18 cellular contexts compared by ENCODE assay signal in the genomic region with DNA sequence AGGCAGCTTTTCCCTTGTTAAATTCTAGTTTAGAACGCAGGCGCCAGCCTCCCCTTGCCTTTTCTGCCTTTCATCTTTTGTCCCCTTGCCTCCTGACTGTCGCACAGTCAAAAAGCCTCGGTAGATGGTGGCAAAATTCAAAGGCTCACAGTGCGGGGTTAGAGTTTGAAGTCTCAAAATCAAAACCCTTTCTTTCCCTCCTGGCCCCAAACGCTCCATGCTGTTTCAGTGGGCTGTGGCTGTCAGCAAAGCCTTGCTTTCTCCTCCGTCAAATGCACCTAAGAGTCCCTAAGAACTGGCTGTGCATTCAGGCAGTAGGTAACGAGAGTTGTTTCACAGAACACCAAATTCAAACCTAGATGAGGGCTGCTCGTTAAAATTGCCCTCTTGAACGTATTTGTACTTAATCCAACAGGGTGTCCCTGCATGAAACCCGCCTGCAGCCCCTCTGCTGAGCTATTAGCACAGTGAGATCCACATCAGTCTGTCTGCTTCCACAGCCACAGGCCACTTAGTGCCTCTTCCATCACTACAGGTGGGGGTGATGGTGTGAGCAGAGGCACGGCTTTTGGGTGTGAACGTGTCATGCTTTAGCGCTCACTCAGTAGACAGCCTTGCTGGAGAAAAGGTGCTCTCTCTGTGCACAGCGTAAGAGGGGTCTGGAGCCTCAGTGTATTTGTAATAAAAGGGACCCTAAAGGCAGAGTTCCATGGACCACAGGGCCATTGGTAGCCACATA.
DNase-seq lines count a peak whose midpoint lies in the region; ATAC-seq and TF ChIP-seq lines count a peak whose summit lies in the region.
"Had no signal": no experiment of that assay in that cellular context is flagged by ENCODE, and none has a peak within 500 bp of the region (broad histone marks: within the 10 kb centered on the region; RNA-seq: fewer than 3 reads in every experiment).

No MANE protein-coding gene starts in this region.

- H2AFZ ChIP-seq in neural cell (ENCODE audit: low read depth, low read length): peak overlapping the region; percentile 10

- ATAC-seq in activated T-cell treated with anti-CD3 and anti-CD28 coated beads, Interleukin-2, amount 50 U/mL, for 72 hours (replicated peaks in 1 of 2): no peak
- ATAC-seq: A549, GM12878 had no signal

- intact Hi-C loops in dendritic cell treated with granulocyte-macrophage colony-stimulating factor and Interleukin-4, amounts not matched to agents 40 ng/mL and 50 ng/mL, for 4 days (cut with micrococcal nuclease): loop anchor here (5.0 to 10.0 kb wide), 2 partner anchors 35 to 72 kb away; no protein-coding TSS in a partner anchor
- intact Hi-C loops in vagina (cut with DNase I): no loop called here

- H4K20me1 ChIP-seq in neural cell (ENCODE audit: insufficient read depth): no peaks in the 10 kb centered on the region

- H3K27ac ChIP-seq in neural cell (ENCODE audit: low read length) (peak overlapping the region; percentile 79), vagina (no peak overlapping the region)
- H3K27ac ChIP-seq: A549, HL-60, RWPE1 had no signal

- peak overlapping the region; percentile 44 for H3K27ac Mint-ChIP-seq in activated T-cell treated with anti-CD3 and anti-CD28 coated beads, Interleukin-2, amount 50 U/mL, for 72 hours
- H3K27ac Mint-ChIP-seq in dendritic cell treated with granulocyte-macrophage colony-stimulating factor and Interleukin-4, amounts not matched to agents 40 ng/mL and 50 ng/mL, for 4 days: peak overlapping the region; percentile 20

- H3F3A ChIP-seq in neural cell (ENCODE audit: insufficient read depth, low read length, poor library complexity, severe bottlenecking): peaks cover 5% of the 10 kb centered on the region

- TF ChIP-seq EP300 in neural cell (conservative IDR thresholded peaks at IDR 0.05; ENCODE audit: poor library complexity, severe bottlenecking): no peak

- peaks cover 0 to 1% of the 10 kb centered on the region in 2 donors for H3K36me3 Mint-ChIP-seq in activated T-cell treated with anti-CD3 and anti-CD28 coated beads, Interleukin-2, amount 50 U/mL, for 72 hours (ENCODE audit: insufficient read depth in 2 of 2)
- H3K36me3 Mint-ChIP-seq in dendritic cell treated with granulocyte-macrophage colony-stimulating factor and Interleukin-4, amounts not matched to agents 40 ng/mL and 50 ng/mL, for 4 days (ENCODE audit: low read depth): no peaks in the 10 kb centered on the region

- no peaks in the 10 kb centered on the region for H3K9me3 ChIP-seq in neural cell (ENCODE audit: low read length)
- no peaks in the 10 kb centered on the region for H3K9me3 ChIP-seq in vagina
- H3K9me3 ChIP-seq: A549, HAP-1 had no signal

- TF ChIP-seq CTCF in neural cell (IDR thresholded peaks at IDR 0.05; ENCODE audit: poor library complexity, severe bottlenecking) (no peak), vagina (IDR thresholded peaks at IDR 0.05) (no peak)

- TF ChIP-seq POLR2A in vagina (IDR thresholded peaks at IDR 0.05): no peak

- H3K4me3 Mint-ChIP-seq in activated T-cell treated with anti-CD3 and anti-CD28 coated beads, Interleukin-2, amount 50 U/mL, for 72 hours: no peak overlapping the region
- no peak overlapping the region for H3K4me3 Mint-ChIP-seq in dendritic cell treated with granulocyte-macrophage colony-stimulating factor and Interleukin-4, amounts not matched to agents 40 ng/mL and 50 ng/mL, for 4 days

- no peaks in the 10 kb centered on the region for H3K27me3 Mint-ChIP-seq in activated T-cell treated with anti-CD3 and anti-CD28 coated beads, Interleukin-2, amount 50 U/mL, for 72 hours (ENCODE audit: low read depth)
- H3K27me3 Mint-ChIP-seq in dendritic cell treated with granulocyte-macrophage colony-stimulating factor and Interleukin-4, amounts not matched to agents 40 ng/mL and 50 ng/mL, for 4 days: peaks cover 24% of the 10 kb centered on the region

- no peaks in the 10 kb centered on the region for H3K27me3 ChIP-seq in neural cell (ENCODE audit: insufficient read depth, low read depth, low read length)
- H3K27me3 ChIP-seq in vagina: no peaks in the 10 kb centered on the region

- H3K9me2 ChIP-seq in neural cell (ENCODE audit: insufficient read depth, low read length): no peaks in the 10 kb centered on the region

- peak overlapping the region; percentile 32 for H3K4me2 ChIP-seq in neural cell (ENCODE audit: low read length)
- H3K4me2 ChIP-seq: A549 had no signal

- H3K4me1 ChIP-seq in vagina: no peaks in the 10 kb centered on the region
- H3K4me1 ChIP-seq: A549 had no signal

- TF ChIP-seq RAD21 in neural cell (conservative IDR thresholded peaks at IDR 0.05): no peak

- H3K36me3 ChIP-seq in neural cell (ENCODE audit: insufficient read depth, low read length): no peaks in the 10 kb centered on the region
- no peaks in the 10 kb centered on the region for H3K36me3 ChIP-seq in vagina
- H3K36me3 ChIP-seq: HAP-1 had no signal

- H3K4me3 ChIP-seq in neural cell (ENCODE audit: low read length) (peak overlapping the region; percentile 50), vagina (no peak overlapping the region)
- H3K4me3 ChIP-seq: A549, GM12878, HAP-1 had no signal

- peak overlapping the region; percentile 61 for H3K9ac ChIP-seq in neural cell (ENCODE audit: low read length)

- H3K4me1 Mint-ChIP-seq in activated T-cell treated with anti-CD3 and anti-CD28 coated beads, Interleukin-2, amount 50 U/mL, for 72 hours (ENCODE audit: low read depth): peaks cover 30% of the 10 kb centered on the region
- H3K4me1 Mint-ChIP-seq in dendritic cell treated with granulocyte-macrophage colony-stimulating factor and Interleukin-4, amounts not matched to agents 40 ng/mL and 50 ng/mL, for 4 days (ENCODE audit: low read depth): peaks cover 37% of the 10 kb centered on the region

- no peaks in the 10 kb centered on the region for H3K79me2 ChIP-seq in neural cell (replicated peaks; ENCODE audit: insufficient read depth, low read length)

- no peaks in the 10 kb centered on the region for H3K9me3 Mint-ChIP-seq in activated T-cell treated with anti-CD3 and anti-CD28 coated beads, Interleukin-2, amount 50 U/mL, for 72 hours
- no peaks in the 10 kb centered on the region for H3K9me3 Mint-ChIP-seq in dendritic cell treated with granulocyte-macrophage colony-stimulating factor and Interleukin-4, amounts not matched to agents 40 ng/mL and 50 ng/mL, for 4 days

- no peak for DNase-seq in activated T-cell treated with anti-CD3 and anti-CD28 coated beads, Interleukin-2, amount 50 U/mL, for 72 hours
- DNase-seq in activated T-cell treated with anti-CD3 and anti-CD28 coated beads, Interleukin-2, amount 50 U/mL, for 1 hour: no peak
- DNase-seq in vagina (ENCODE audit: extremely low spot score in 2 of 2): peak; percentile 61 to 77
- no peak for DNase-seq in NCI-H748 treated with DMSO at 0.1 percent for 48 hours (lab: John Stamatoyannopoulos, UW)
- no peak for DNase-seq in DMS 273 (lab: John Stamatoyannopoulos, UW; ENCODE audit: unreplicated experiment)
- no peak for DNase-seq in HK-2 (ENCODE audit: unreplicated experiment)
- DNase-seq: DMS79, NCI-H1436 treated with DMSO at 0.1 percent for 48 hours, NCI-H226, NCI-H526, OCI-M1 had no signal

TF ChIP-seq in neural cell, 6 proteins besides CTCF, POLR2A, EP300 and RAD21:
- TF ChIP-seq EZH2 (IDR thresholded peaks at IDR 0.05; ENCODE audit: borderline replicate concordance, insufficient read depth, low read length, poor library complexity, severe bottlenecking): no peak
- TF ChIP-seq, protein P1, sequence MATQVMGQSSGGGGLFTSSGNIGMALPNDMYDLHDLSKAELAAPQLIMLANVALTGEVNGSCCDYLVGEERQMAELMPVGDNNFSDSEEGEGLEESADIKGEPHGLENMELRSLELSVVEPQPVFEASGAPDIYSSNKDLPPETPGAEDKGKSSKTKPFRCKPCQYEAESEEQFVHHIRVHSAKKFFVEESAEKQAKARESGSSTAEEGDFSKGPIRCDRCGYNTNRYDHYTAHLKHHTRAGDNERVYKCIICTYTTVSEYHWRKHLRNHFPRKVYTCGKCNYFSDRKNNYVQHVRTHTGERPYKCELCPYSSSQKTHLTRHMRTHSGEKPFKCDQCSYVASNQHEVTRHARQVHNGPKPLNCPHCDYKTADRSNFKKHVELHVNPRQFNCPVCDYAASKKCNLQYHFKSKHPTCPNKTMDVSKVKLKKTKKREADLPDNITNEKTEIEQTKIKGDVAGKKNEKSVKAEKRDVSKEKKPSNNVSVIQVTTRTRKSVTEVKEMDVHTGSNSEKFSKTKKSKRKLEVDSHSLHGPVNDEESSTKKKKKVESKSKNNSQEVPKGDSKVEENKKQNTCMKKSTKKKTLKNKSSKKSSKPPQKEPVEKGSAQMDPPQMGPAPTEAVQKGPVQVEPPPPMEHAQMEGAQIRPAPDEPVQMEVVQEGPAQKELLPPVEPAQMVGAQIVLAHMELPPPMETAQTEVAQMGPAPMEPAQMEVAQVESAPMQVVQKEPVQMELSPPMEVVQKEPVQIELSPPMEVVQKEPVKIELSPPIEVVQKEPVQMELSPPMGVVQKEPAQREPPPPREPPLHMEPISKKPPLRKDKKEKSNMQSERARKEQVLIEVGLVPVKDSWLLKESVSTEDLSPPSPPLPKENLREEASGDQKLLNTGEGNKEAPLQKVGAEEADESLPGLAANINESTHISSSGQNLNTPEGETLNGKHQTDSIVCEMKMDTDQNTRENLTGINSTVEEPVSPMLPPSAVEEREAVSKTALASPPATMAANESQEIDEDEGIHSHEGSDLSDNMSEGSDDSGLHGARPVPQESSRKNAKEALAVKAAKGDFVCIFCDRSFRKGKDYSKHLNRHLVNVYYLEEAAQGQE (IDR thresholded peaks at IDR 0.05; ENCODE audit: borderline replicate concordance): no peak
- no peak for TF ChIP-seq MXI1 (conservative IDR thresholded peaks at IDR 0.05; ENCODE audit: poor library complexity, severe bottlenecking)
- no peak for TF ChIP-seq POLR2AphosphoS5 (IDR thresholded peaks at IDR 0.05)
- no peak for TF ChIP-seq SMC3 (conservative IDR thresholded peaks at IDR 0.05; ENCODE audit: poor library complexity)
- TF ChIP-seq TAF1 (IDR thresholded peaks at IDR 0.05; ENCODE audit: low read depth): no peak

Comparison
In these comparisons a context has a peak if more than half of its experiments do, and no peak if none do; other contexts are left out.
1. DNase-seq: peak in vagina (2 of 2); none in activated T-cell treated with anti-CD3 and anti-CD28 coated beads, Interleukin-2, amount 50 U/mL, for 72 hours (0 of 2), activated T-cell treated with anti-CD3 and anti-CD28 coated beads, Interleukin-2, amount 50 U/mL, for 1 hour (single experiment), NCI-H748 treated with DMSO at 0.1 percent for 48 hours (single experiment), DMS 273 (single experiment) and HK-2 (single experiment).